Comparison of ENCODE assay signal across 1 cellular context in genomic region chrX:23908219-23909003, GRCh38.
TF ChIP-seq lines count a peak whose summit lies in the region.

No MANE protein-coding gene starts in this region.

TF ChIP-seq in liver, 16 proteins besides CTCF, POLR2A, EP300 and RAD21 (continued from another document):
- TF ChIP-seq TAF1 (conservative IDR thresholded peaks at IDR 0.05) (no peak), ZBTB33 (IDR thresholded peaks at IDR 0.05) (no peak)
TF ChIP-seq in liver: peak in this region for 0.
